Comparison of ENCODE assay signal across 22 cellular contexts in the genomic region with DNA sequence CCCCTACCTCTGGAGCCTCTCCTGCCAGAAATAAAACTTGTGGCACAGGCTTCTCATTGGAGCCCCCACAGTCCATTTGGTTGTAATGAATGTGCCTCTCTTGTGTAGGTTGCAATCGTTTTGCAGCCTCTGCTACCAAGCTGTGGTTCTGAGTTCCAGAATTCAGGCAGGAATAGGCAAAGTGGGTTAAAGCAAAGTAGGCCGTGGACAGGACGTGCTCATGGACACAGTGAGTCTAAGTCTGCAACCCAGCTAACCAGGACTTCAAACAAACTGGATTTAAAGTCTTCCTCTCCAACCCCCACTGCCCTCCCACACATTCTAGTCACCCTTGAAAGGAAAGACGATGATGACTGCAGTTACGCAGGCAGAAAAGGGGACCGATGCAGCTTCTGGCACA.
DNase-seq lines count a peak whose midpoint lies in the region; ATAC-seq, FAIRE-seq and TF ChIP-seq lines count a peak whose summit lies in the region.
"Had no signal": no experiment of that assay in that cellular context is flagged by ENCODE, and none has a peak within 500 bp of the region (broad histone marks: within the 10 kb centered on the region; RNA-seq: fewer than 3 reads in every experiment).

No MANE protein-coding gene starts in this region.

- 59% methylated on average over 6 of the region's 6 CpGs for WGBS in smooth muscle cell (ENCODE audit: low lambda C conversion rate)

- FAIRE-seq in bronchial epithelial cell (lab: Jason Lieb, UNC) = peak; percentile 7
- FAIRE-seq: A549, D721Med, G401.6, GM12892, H54, HTR-8/SVneo had no signal

- no peaks in the 10 kb centered on the region for H3F3A ChIP-seq in smooth muscle cell (ENCODE audit: low read depth)

- H3K27me3 Mint-ChIP-seq in nephron progenitor cell (ENCODE audit: low read depth, poor library complexity) = peaks cover 3% of the 10 kb centered on the region
- H3K27me3 Mint-ChIP-seq: CD4-positive, alpha-beta T cell had no signal

- H3K9me3 Mint-ChIP-seq in nephron progenitor cell = no peaks in the 10 kb centered on the region
- H3K9me3 Mint-ChIP-seq: CD4-positive, alpha-beta T cell; HFFc6 had no signal

- H3K4me2 ChIP-seq in smooth muscle cell = no peak overlapping the region
- H3K4me2 ChIP-seq: A549 had no signal

- no peak overlapping the region for H3K9ac ChIP-seq in smooth muscle cell (ENCODE audit: low read depth)
- H3K9ac ChIP-seq: GM23248 had no signal

- ATAC-seq in GM18502 (IDR thresholded peaks at IDR 0.05; ENCODE audit: poor library complexity, unreplicated experiment) = no peak
- ATAC-seq: A549 had no signal

- DNase-seq in bronchial epithelial cell (ENCODE audit: low read depth) (no peak), nephron progenitor cell (no peak), smooth muscle cell (lab: John Stamatoyannopoulos, UW; ENCODE audit: unreplicated experiment) (no peak), mesenteric fat pad (ENCODE audit: low spot score) (no peak)
- DNase-seq in activated T-cell treated with anti-CD3 and anti-CD28 coated beads, Interleukin-2, amount 50 U/mL, for 1 hour = no peak
- DNase-seq: AML-193; Caco-2; CD4-positive, alpha-beta T cell; GM23248; HCEC 1CT; HFFc6; IMR-90 had no signal

- no peaks in the 10 kb centered on the region for H3K36me3 Mint-ChIP-seq in nephron progenitor cell (ENCODE audit: low read depth)

- H3K27ac ChIP-seq in HEK293 (ENCODE audit: extremely low read depth, low read depth, low read length) = no peak overlapping the region
- H3K27ac ChIP-seq in smooth muscle cell (ENCODE audit: low read depth) = no peak overlapping the region
- H3K27ac ChIP-seq: 22Rv1, A549, C4-2B, GM23248 had no signal

- TF ChIP-seq CTCF in HEK293 (tag by site-specific recombination; IDR thresholded peaks at IDR 0.05) (no peak), bronchial epithelial cell (IDR thresholded peaks at IDR 0.05; ENCODE audit: insufficient read depth, low read length, severe bottlenecking) (no peak), nephron progenitor cell (IDR thresholded peaks at IDR 0.05) (no peak), smooth muscle cell (IDR thresholded peaks at IDR 0.05; ENCODE audit: borderline replicate concordance, insufficient read depth, poor library complexity, severe bottlenecking) (no peak)

- peak overlapping the region; percentile 73 for H3K27ac Mint-ChIP-seq in nephron progenitor cell
- H3K27ac Mint-ChIP-seq: CD4-positive, alpha-beta T cell; HFFc6 had no signal

- peak overlapping the region; percentile 2 for H3K4me3 Mint-ChIP-seq in nephron progenitor cell
- H3K4me3 Mint-ChIP-seq: CD4-positive, alpha-beta T cell; HFFc6 had no signal

- no peaks in the 10 kb centered on the region for H3K27me3 ChIP-seq in bronchial epithelial cell (ENCODE audit: control insufficient read depth, insufficient read depth, low read length)
- no peaks in the 10 kb centered on the region for H3K27me3 ChIP-seq in smooth muscle cell (ENCODE audit: low read depth)

- no peaks in the 10 kb centered on the region for H3K9me3 ChIP-seq in HEK293 (ENCODE audit: control insufficient read depth, insufficient read depth, low read depth, low read length)
- no peaks in the 10 kb centered on the region for H3K9me3 ChIP-seq in smooth muscle cell (replicated peaks; ENCODE audit: low read depth)
- H3K9me3 ChIP-seq: A549, Caco-2 had no signal

- no peaks in the 10 kb centered on the region for H4K20me1 ChIP-seq in smooth muscle cell (ENCODE audit: low read depth)

- CTCF ChIA-PET in HEK293 (lab: Yijun Ruan, JAX) = interaction anchor here (0.7 kb wide), 1 partner anchor 533 kb away, joined by 3 read pairs; no protein-coding TSS in a partner anchor

- H3K4me1 ChIP-seq in HEK293 (ENCODE audit: control insufficient read depth, insufficient read depth, low read length) = no peaks in the 10 kb centered on the region
- no peaks in the 10 kb centered on the region for H3K4me1 ChIP-seq in smooth muscle cell (ENCODE audit: low read depth)
- H3K4me1 ChIP-seq: A549 had no signal

- POLR2A ChIA-PET in HEK293 (lab: Yijun Ruan, JAX) = no interaction called here

- no peak overlapping the region for H3K4me3 ChIP-seq in HEK293 (ENCODE audit: low read depth, low read length)
- H3K4me3 ChIP-seq in bronchial epithelial cell (ENCODE audit: low read depth, low read length) = no peak overlapping the region
- no peak overlapping the region for H3K4me3 ChIP-seq in smooth muscle cell
- H3K4me3 ChIP-seq: A549, GM23248 had no signal

- H3K36me3 ChIP-seq in HEK293 (ENCODE audit: control insufficient read depth in 2 of 2, insufficient read depth in 1 of 2, low read length in 2 of 2) = no peaks in the 10 kb centered on the region
- H3K36me3 ChIP-seq in bronchial epithelial cell (ENCODE audit: control insufficient read depth, insufficient read depth, low read length) = no peaks in the 10 kb centered on the region
- H3K36me3 ChIP-seq in smooth muscle cell (ENCODE audit: low read depth) = no peaks in the 10 kb centered on the region

- H3K79me2 ChIP-seq in smooth muscle cell (ENCODE audit: low read depth) = no peaks in the 10 kb centered on the region

- peaks cover 47% of the 10 kb centered on the region for H3K4me1 Mint-ChIP-seq in nephron progenitor cell

- peak overlapping the region; percentile 70 for H2AFZ ChIP-seq in smooth muscle cell (ENCODE audit: low read depth)
- H2AFZ ChIP-seq: GM23248 had no signal

TF ChIP-seq in HEK293, 187 proteins besides CTCF, POLR2A, EP300 and RAD21:
- TF ChIP-seq ZBTB7A (tag by site-specific recombination; IDR thresholded peaks at IDR 0.05; ENCODE audit: low read depth) (no peak), ZFHX2 (tag by site-specific recombination; conservative IDR thresholded peaks at IDR 0.05) (0 out of 2 replicates have a peak, but pooled peaks have one; percentile 26)
TF ChIP-seq in HEK293: peak in this region for 1.
